14 cellular contexts compared by ENCODE assay signal in genomic region chr10:47871485-47872180, GRCh38. TPM values are rescaled to one million over a fixed set of nuclear protein-coding genes. Genes with fewer than 3 reads are reported as not detected.
"Had no signal": no experiment of that assay in that cellular context is flagged by ENCODE, and none has a peak within 500 bp of the region (broad histone marks: within the 10 kb centered on the region; RNA-seq: fewer than 3 reads in every experiment).

No MANE protein-coding gene starts in this region.

RNA-seq across cellular contexts. Expression of gene NPY4R2, which starts 46.8 kb away (rescaled TPM):
- total RNA-seq: activated CD4-positive, alpha-beta memory T cell treated with anti-CD3 and anti-CD28 coated beads, Interleukin-2, amount 10 ng/mL, durations not matched to agents 7 days and 5 days; activated CD4-positive, alpha-beta T cell treated with anti-CD3 and anti-CD28 coated beads for 36 hours; activated CD4-positive, alpha-beta T cell treated with anti-CD3 and anti-CD28 coated beads, Interleukin-2, amount 10 ng/mL, durations not matched to agents 7 days and 5 days; activated CD8-positive, alpha-beta memory T cell treated with anti-CD3 and anti-CD28 coated beads, Interleukin-2, amount 10 ng/mL, durations not matched to agents 7 days and 5 days; activated CD8-positive, alpha-beta T cell treated with anti-CD3 and anti-CD28 coated beads, Interleukin-2, amount 10 ng/mL, durations not matched to agents 7 days and 5 days; activated naive CD8-positive, alpha-beta T cell treated with anti-CD3 and anti-CD28 coated beads, Interleukin-2, amount 10 ng/mL, durations not matched to agents 7 days and 5 days; activated T-helper 2 cell treated with anti-CD3 and anti-CD28 coated beads, Interferon-gamma antibody, Interleukin-2, Interleukin-4, amounts not matched to agents 10 μg/mL and 5 μg/mL and 100 μg/mL, durations not matched to agents 14 hours and 24 hours and 36 hours; ascending aorta; bronchial epithelial cell; T-cell; T-helper 1 cell treated with Interleukin-12 subunit alpha and Interleukin-12 subunit beta and Interleukin-4 antibody, amounts not matched to agents 30 ng/mL and 1 ng/mL, for 36 hours; T-helper 17 cell; T-helper 2 cell treated with Interferon-gamma antibody and Interleukin-4, amounts not matched to agents 100 ng/mL and 5 ng/mL, for 36 hours; WTC11 had no signal
